Comparison of ENCODE assay signal across 9 cellular contexts in genomic region chr20:341682-342081, GRCh38. TPM values are rescaled to one million over a fixed set of nuclear protein-coding genes. Genes with fewer than 3 reads are reported as not detected.
DNase-seq lines count a peak whose midpoint lies in the region; ATAC-seq, FAIRE-seq and TF ChIP-seq lines count a peak whose summit lies in the region.
"Had no signal": no experiment of that assay in that cellular context is flagged by ENCODE, and none has a peak within 500 bp of the region (broad histone marks: within the 10 kb centered on the region; RNA-seq: fewer than 3 reads in every experiment).

No MANE protein-coding gene starts in this region.

- POLR2A ChIA-PET in activated CD4-positive, alpha-beta memory T cell treated with anti-CD3 and anti-CD28 coated beads for 36 hours (lab: Charles Lee), result interaction anchor here (1.5 to 1.6 kb wide), 2 partner anchors 17 to 66 kb away, joined by 4 to 5 read pairs; no protein-coding TSS in a partner anchor
- POLR2A ChIA-PET in activated CD4-positive, alpha-beta memory T cell treated with anti-CD3 and anti-CD28 coated beads, Interleukin-2, amount 10 ng/mL, durations not matched to agents 7 days and 5 days (lab: Charles Lee), result no interaction called here

- FAIRE-seq in GM12892 (lab: Jason Lieb, UNC), result no peak

- no peak for TF ChIP-seq POLR2A in GM12892 (IDR thresholded peaks at IDR 0.05; ENCODE audit: low read depth, low read length)

- DNase-seq in activated CD4-positive, alpha-beta memory T cell treated with anti-CD3 and anti-CD28 coated beads for 36 hours, result peak; percentile 71
- DNase-seq in activated CD4-positive, alpha-beta memory T cell treated with anti-CD3 and anti-CD28 coated beads, Interleukin-2, amount 10 ng/mL, durations not matched to agents 7 days and 5 days, result no peak
- DNase-seq in RPMI8226, result peak; percentile 43
- DNase-seq in stimulated activated naive B cell treated with anti-CD40 and anti-IgM and Interleukin-4, amounts not matched to agents 10 μg/mL and 1 μg/mL and 100 μg/mL, for 72 hours, result no peak
- no peak for DNase-seq in HPDE6-E6E7 (ENCODE audit: extremely low spot score)
- no peak for DNase-seq in GM12892 (ENCODE audit: insufficient read length)
- DNase-seq in DMS79 (lab: John Stamatoyannopoulos, UW), result no peak
- DNase-seq: immature natural killer cell had no signal

- CTCF ChIA-PET in activated CD4-positive, alpha-beta memory T cell treated with anti-CD3 and anti-CD28 coated beads for 36 hours (lab: Charles Lee), result interaction anchor here (0.6 to 1.9 kb wide), 4 partner anchors 10 to 871 kb away, joined by 3 to 7 read pairs (median 4); no protein-coding TSS in a partner anchor
- CTCF ChIA-PET in activated CD4-positive, alpha-beta memory T cell treated with anti-CD3 and anti-CD28 coated beads, Interleukin-2, amount 10 ng/mL, durations not matched to agents 7 days and 5 days (lab: Charles Lee), result interaction anchor here (0.8 kb wide), 1 partner anchor 11 kb away, joined by 4 read pairs; no protein-coding TSS in a partner anchor

- no peak overlapping the region for H3K4me3 Mint-ChIP-seq in activated CD4-positive, alpha-beta memory T cell treated with anti-CD3 and anti-CD28 coated beads for 36 hours
- no peak overlapping the region for H3K4me3 Mint-ChIP-seq in activated CD4-positive, alpha-beta memory T cell treated with anti-CD3 and anti-CD28 coated beads, Interleukin-2, amount 10 ng/mL, durations not matched to agents 7 days and 5 days
- no peak overlapping the region for H3K4me3 Mint-ChIP-seq in stimulated activated naive B cell treated with anti-CD40 and anti-IgM and Interleukin-4, amounts not matched to agents 10 μg/mL and 1 μg/mL and 100 μg/mL, for 72 hours
- H3K4me3 Mint-ChIP-seq: immature natural killer cell had no signal

- no peak overlapping the region for H3K27ac Mint-ChIP-seq in activated CD4-positive, alpha-beta memory T cell treated with anti-CD3 and anti-CD28 coated beads for 36 hours
- no peak overlapping the region for H3K27ac Mint-ChIP-seq in activated CD4-positive, alpha-beta memory T cell treated with anti-CD3 and anti-CD28 coated beads, Interleukin-2, amount 10 ng/mL, durations not matched to agents 7 days and 5 days
- H3K27ac Mint-ChIP-seq in stimulated activated naive B cell treated with anti-CD40 and anti-IgM and Interleukin-4, amounts not matched to agents 10 μg/mL and 1 μg/mL and 100 μg/mL, for 72 hours, result no peak overlapping the region
- H3K27ac Mint-ChIP-seq: immature natural killer cell had no signal

- no peaks in the 10 kb centered on the region for H3K27me3 Mint-ChIP-seq in activated CD4-positive, alpha-beta memory T cell treated with anti-CD3 and anti-CD28 coated beads for 36 hours
- H3K27me3 Mint-ChIP-seq in activated CD4-positive, alpha-beta memory T cell treated with anti-CD3 and anti-CD28 coated beads, Interleukin-2, amount 10 ng/mL, durations not matched to agents 7 days and 5 days, result peaks cover 20% of the 10 kb centered on the region
- H3K27me3 Mint-ChIP-seq in stimulated activated naive B cell treated with anti-CD40 and anti-IgM and Interleukin-4, amounts not matched to agents 10 μg/mL and 1 μg/mL and 100 μg/mL, for 72 hours, result no peaks in the 10 kb centered on the region

- peaks cover 6% of the 10 kb centered on the region for H3K4me1 Mint-ChIP-seq in activated CD4-positive, alpha-beta memory T cell treated with anti-CD3 and anti-CD28 coated beads for 36 hours (ENCODE audit: low read depth)
- H3K4me1 Mint-ChIP-seq in activated CD4-positive, alpha-beta memory T cell treated with anti-CD3 and anti-CD28 coated beads, Interleukin-2, amount 10 ng/mL, durations not matched to agents 7 days and 5 days, result peaks cover 6% of the 10 kb centered on the region
- peaks cover 17 to 20% of the 10 kb centered on the region in 2 donors for H3K4me1 Mint-ChIP-seq in stimulated activated naive B cell treated with anti-CD40 and anti-IgM and Interleukin-4, amounts not matched to agents 10 μg/mL and 1 μg/mL and 100 μg/mL, for 72 hours

- H3K36me3 Mint-ChIP-seq in activated CD4-positive, alpha-beta memory T cell treated with anti-CD3 and anti-CD28 coated beads for 36 hours, result peaks cover 6% of the 10 kb centered on the region
- H3K36me3 Mint-ChIP-seq in activated CD4-positive, alpha-beta memory T cell treated with anti-CD3 and anti-CD28 coated beads, Interleukin-2, amount 10 ng/mL, durations not matched to agents 7 days and 5 days (ENCODE audit: low read depth), result no peaks in the 10 kb centered on the region
- peaks cover 10 to 11% of the 10 kb centered on the region in 2 donors for H3K36me3 Mint-ChIP-seq in stimulated activated naive B cell treated with anti-CD40 and anti-IgM and Interleukin-4, amounts not matched to agents 10 μg/mL and 1 μg/mL and 100 μg/mL, for 72 hours

- peak; percentile 86 for ATAC-seq in esophagus mucosa
- ATAC-seq in stimulated activated naive B cell treated with anti-CD40 and anti-IgM and Interleukin-4, amounts not matched to agents 10 μg/mL and 1 μg/mL and 100 μg/mL, for 72 hours (replicated peaks), result peak; percentile 48 to 65

- H3K9me3 Mint-ChIP-seq in activated CD4-positive, alpha-beta memory T cell treated with anti-CD3 and anti-CD28 coated beads for 36 hours, result peaks cover 7% of the 10 kb centered on the region
- no peaks in the 10 kb centered on the region for H3K9me3 Mint-ChIP-seq in activated CD4-positive, alpha-beta memory T cell treated with anti-CD3 and anti-CD28 coated beads, Interleukin-2, amount 10 ng/mL, durations not matched to agents 7 days and 5 days
- peaks cover 0 to 2% of the 10 kb centered on the region in 2 donors for H3K9me3 Mint-ChIP-seq in stimulated activated naive B cell treated with anti-CD40 and anti-IgM and Interleukin-4, amounts not matched to agents 10 μg/mL and 1 μg/mL and 100 μg/mL, for 72 hours
- H3K9me3 Mint-ChIP-seq: immature natural killer cell had no signal

- intact Hi-C loops in activated CD4-positive, alpha-beta memory T cell treated with anti-CD3 and anti-CD28 coated beads for 36 hours (cut with micrococcal nuclease), result no loop called here

RNA-seq across cellular contexts. Expression of gene NRSN2, which starts 5.2 kb away (rescaled TPM):
- total RNA-seq in activated CD4-positive, alpha-beta memory T cell treated with anti-CD3 and anti-CD28 coated beads for 36 hours, result 1 to 10 TPM; 9.5 to 9.7 TPM
- 1 to 10 TPM; 1.8 to 2.7 TPM for total RNA-seq in activated CD4-positive, alpha-beta memory T cell treated with anti-CD3 and anti-CD28 coated beads, Interleukin-2, amount 10 ng/mL, durations not matched to agents 7 days and 5 days
- total RNA-seq in esophagus mucosa, result 7.1 TPM
- 7.4 TPM for polyA plus RNA-seq in GM12892 (2012; ENCODE audit: missing spikeins)

RNA-seq across cellular contexts. Expression of gene SOX12, which starts 16.3 kb away (rescaled TPM):
- total RNA-seq in activated CD4-positive, alpha-beta memory T cell treated with anti-CD3 and anti-CD28 coated beads for 36 hours, result 1 to 10 TPM; 4.4 to 4.7 TPM
- total RNA-seq in activated CD4-positive, alpha-beta memory T cell treated with anti-CD3 and anti-CD28 coated beads, Interleukin-2, amount 10 ng/mL, durations not matched to agents 7 days and 5 days, result 1 to 10 TPM; 2.9 to 3.2 TPM
- total RNA-seq in esophagus mucosa, result 4.5 TPM
- polyA plus RNA-seq in GM12892 (2012; ENCODE audit: missing spikeins), result 2.1 TPM

RNA-seq across cellular contexts. Expression of gene TRIB3, which starts 38.9 kb away (rescaled TPM):
- total RNA-seq in activated CD4-positive, alpha-beta memory T cell treated with anti-CD3 and anti-CD28 coated beads for 36 hours, result 10 to 100 TPM; 42.6 to 43.5 TPM
- total RNA-seq in activated CD4-positive, alpha-beta memory T cell treated with anti-CD3 and anti-CD28 coated beads, Interleukin-2, amount 10 ng/mL, durations not matched to agents 7 days and 5 days, result 10 to 100 TPM; 28.3 to 28.9 TPM
- total RNA-seq in esophagus mucosa, result 58.0 TPM
- polyA plus RNA-seq in GM12892 (2012; ENCODE audit: missing spikeins), result 10.5 TPM

RNA-seq across cellular contexts. Expression of gene ZCCHC3, which starts 44.3 kb away (rescaled TPM):
- 10 to 100 TPM; 15.2 to 15.9 TPM for total RNA-seq in activated CD4-positive, alpha-beta memory T cell treated with anti-CD3 and anti-CD28 coated beads for 36 hours
- total RNA-seq in activated CD4-positive, alpha-beta memory T cell treated with anti-CD3 and anti-CD28 coated beads, Interleukin-2, amount 10 ng/mL, durations not matched to agents 7 days and 5 days, result 10 to 100 TPM; 23.5 to 23.9 TPM
- total RNA-seq in esophagus mucosa, result 6.2 TPM
- polyA plus RNA-seq in GM12892 (2012; ENCODE audit: missing spikeins), result 14.4 TPM

RNA-seq across cellular contexts. Expression of gene C20orf96, which starts 51.1 kb away (rescaled TPM):
- 1 to 10 TPM; 5.4 to 6.4 TPM for total RNA-seq in activated CD4-positive, alpha-beta memory T cell treated with anti-CD3 and anti-CD28 coated beads for 36 hours
- total RNA-seq in activated CD4-positive, alpha-beta memory T cell treated with anti-CD3 and anti-CD28 coated beads, Interleukin-2, amount 10 ng/mL, durations not matched to agents 7 days and 5 days, result 1 to 10 TPM; 5.9 to 6.0 TPM
- total RNA-seq in esophagus mucosa, result 2.0 TPM
- 8.5 TPM for polyA plus RNA-seq in GM12892 (2012; ENCODE audit: missing spikeins)

Comparison
In these comparisons a context has a peak if more than half of its experiments do, and no peak if none do; other contexts are left out.
1. DNase-seq: peak in activated CD4-positive, alpha-beta memory T cell treated with anti-CD3 and anti-CD28 coated beads for 36 hours (single experiment) and RPMI8226 (single experiment); none in activated CD4-positive, alpha-beta memory T cell treated with anti-CD3 and anti-CD28 coated beads, Interleukin-2, amount 10 ng/mL, durations not matched to agents 7 days and 5 days (single experiment), stimulated activated naive B cell treated with anti-CD40 and anti-IgM and Interleukin-4, amounts not matched to agents 10 μg/mL and 1 μg/mL and 100 μg/mL, for 72 hours (single experiment), HPDE6-E6E7 (single experiment), GM12892 (single experiment) and DMS79 (single experiment).